1 cellular context compared by ENCODE assay signal in genomic region chr11:117204283-117205080, GRCh38.
TF ChIP-seq lines count a peak whose summit lies in the region.

No MANE protein-coding gene starts in this region.

TF ChIP-seq in GM23338, 12 proteins besides CTCF, POLR2A, EP300 and RAD21 (continued from another document):
- TF ChIP-seq EZH2 (IDR thresholded peaks at IDR 0.05; ENCODE audit: low read depth, unreplicated experiment): no peak
- TF ChIP-seq, protein P1, sequence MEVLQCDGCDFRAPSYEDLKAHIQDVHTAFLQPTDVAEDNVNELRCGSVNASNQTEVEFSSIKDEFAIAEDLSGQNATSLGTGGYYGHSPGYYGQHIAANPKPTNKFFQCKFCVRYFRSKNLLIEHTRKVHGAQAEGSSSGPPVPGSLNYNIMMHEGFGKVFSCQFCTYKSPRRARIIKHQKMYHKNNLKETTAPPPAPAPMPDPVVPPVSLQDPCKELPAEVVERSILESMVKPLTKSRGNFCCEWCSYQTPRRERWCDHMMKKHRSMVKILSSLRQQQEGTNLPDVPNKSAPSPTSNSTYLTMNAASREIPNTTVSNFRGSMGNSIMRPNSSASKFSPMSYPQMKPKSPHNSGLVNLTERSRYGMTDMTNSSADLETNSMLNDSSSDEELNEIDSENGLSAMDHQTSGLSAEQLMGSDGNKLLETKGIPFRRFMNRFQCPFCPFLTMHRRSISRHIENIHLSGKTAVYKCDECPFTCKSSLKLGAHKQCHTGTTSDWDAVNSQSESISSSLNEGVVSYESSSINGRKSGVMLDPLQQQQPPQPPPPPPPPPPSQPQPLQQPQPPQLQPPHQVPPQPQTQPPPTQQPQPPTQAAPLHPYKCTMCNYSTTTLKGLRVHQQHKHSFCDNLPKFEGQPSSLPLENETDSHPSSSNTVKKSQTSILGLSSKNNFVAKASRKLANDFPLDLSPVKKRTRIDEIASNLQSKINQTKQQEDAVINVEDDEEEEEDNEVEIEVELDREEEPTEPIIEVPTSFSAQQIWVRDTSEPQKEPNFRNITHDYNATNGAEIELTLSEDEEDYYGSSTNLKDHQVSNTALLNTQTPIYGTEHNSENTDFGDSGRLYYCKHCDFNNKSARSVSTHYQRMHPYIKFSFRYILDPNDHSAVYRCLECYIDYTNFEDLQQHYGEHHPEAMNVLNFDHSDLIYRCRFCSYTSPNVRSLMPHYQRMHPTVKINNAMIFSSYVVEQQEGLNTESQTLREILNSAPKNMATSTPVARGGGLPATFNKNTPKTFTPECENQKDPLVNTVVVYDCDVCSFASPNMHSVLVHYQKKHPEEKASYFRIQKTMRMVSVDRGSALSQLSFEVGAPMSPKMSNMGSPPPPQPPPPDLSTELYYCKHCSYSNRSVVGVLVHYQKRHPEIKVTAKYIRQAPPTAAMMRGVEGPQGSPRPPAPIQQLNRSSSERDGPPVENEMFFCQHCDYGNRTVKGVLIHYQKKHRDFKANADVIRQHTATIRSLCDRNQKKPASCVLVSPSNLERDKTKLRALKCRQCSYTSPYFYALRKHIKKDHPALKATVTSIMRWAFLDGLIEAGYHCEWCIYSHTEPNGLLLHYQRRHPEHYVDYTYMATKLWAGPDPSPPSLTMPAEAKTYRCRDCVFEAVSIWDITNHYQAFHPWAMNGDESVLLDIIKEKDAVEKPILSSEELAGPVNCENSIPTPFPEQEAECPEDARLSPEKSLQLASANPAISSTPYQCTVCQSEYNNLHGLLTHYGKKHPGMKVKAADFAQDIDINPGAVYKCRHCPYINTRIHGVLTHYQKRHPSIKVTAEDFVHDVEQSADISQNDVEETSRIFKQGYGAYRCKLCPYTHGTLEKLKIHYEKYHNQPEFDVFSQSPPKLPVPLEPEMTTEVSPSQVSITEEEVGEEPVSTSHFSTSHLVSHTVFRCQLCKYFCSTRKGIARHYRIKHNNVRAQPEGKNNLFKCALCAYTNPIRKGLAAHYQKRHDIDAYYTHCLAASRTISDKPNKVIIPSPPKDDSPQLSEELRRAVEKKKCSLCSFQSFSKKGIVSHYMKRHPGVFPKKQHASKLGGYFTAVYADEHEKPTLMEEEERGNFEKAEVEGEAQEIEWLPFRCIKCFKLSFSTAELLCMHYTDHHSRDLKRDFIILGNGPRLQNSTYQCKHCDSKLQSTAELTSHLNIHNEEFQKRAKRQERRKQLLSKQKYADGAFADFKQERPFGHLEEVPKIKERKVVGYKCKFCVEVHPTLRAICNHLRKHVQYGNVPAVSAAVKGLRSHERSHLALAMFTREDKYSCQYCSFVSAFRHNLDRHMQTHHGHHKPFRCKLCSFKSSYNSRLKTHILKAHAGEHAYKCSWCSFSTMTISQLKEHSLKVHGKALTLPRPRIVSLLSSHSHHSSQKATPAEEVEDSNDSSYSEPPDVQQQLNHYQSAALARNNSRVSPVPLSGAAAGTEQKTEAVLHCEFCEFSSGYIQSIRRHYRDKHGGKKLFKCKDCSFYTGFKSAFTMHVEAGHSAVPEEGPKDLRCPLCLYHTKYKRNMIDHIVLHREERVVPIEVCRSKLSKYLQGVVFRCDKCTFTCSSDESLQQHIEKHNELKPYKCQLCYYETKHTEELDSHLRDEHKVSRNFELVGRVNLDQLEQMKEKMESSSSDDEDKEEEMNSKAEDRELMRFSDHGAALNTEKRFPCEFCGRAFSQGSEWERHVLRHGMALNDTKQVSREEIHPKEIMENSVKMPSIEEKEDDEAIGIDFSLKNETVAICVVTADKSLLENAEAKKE (CRISPR knock-in tag; IDR thresholded peaks at IDR 0.05): no peak
- TF ChIP-seq ZNF114 (CRISPR knock-in tag; IDR thresholded peaks at IDR 0.05): no peak
- no peak for TF ChIP-seq STAT1 (IDR thresholded peaks at IDR 0.05; ENCODE audit: unreplicated experiment)
- no peak for TF ChIP-seq REST (IDR thresholded peaks at IDR 0.05; ENCODE audit: unreplicated experiment)
- TF ChIP-seq ZNF331 (CRISPR knock-in tag; IDR thresholded peaks at IDR 0.05; ENCODE audit: low read depth): no peak
- TF ChIP-seq ETS1 (IDR thresholded peaks at IDR 0.05): no peak
